In the genomic region with DNA sequence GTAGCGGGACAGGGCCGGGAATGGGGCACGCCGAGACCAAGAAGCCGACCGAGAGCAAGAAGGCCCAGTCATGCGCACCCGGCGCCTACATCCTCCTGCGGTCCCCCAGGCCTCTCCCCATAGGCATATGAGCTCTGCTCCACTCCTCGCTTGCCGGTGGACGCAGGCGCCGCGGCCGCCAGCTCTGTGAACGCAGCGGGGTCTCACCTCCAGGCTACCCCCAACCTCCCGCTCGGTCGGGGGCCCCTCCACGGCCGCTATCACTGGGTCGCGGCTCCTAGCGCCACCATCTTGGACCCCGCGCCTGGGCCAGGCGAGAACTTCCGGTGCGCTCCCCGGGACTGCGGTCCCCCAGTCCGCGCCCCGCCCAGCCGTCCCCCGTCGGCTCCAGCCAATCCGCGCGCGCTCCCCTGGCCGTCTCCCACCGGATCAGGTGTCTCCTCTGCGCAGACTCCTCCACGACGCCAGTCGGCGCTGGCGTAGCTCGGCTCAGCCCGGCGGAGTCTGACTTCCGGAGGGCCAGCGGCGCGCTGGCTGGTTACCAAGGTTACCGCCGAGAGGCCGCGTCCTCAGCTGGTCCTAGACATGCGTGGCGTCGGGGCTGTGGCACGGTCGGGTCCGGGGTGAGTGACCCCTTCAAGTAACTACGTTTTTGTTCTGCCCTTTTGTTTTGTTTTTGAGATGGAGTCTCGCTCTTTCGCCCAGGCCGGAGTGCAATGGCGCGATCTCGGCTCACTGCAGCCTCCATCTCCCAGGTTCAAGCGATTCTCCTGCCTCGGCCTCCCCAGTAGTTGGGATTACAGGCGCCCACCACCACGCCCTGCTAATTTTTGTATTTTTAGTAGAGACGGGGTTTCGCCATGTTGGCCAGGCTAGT, we compare ENCODE assay signal across 8 cellular contexts. TPM values are rescaled to one million over a fixed set of nuclear protein-coding genes. Genes with fewer than 3 reads are reported as not detected.
A peak's percentile ranks its signal among the peaks of the same experiment; 100 is the strongest.
DNase-seq lines count a peak whose midpoint lies in the region; ATAC-seq and TF ChIP-seq lines count a peak whose summit lies in the region.

Gene ZNF594 (minus strand): TSS at position 328 of the 877 bp plus-strand sequence. CDS start 7,612 bp downstream, outside the sequence.

- H3K4me3 Mint-ChIP-seq in T-helper 1 cell treated with Interleukin-12 subunit alpha and Interleukin-12 subunit beta and Interleukin-4 antibody, amounts not matched to agents 30 μg/mL and 1 μg/mL, for 36 hours, result peak within 1 kb of the TSS; percentile 90

- 2 to 3% (median 2%) methylated on average over 69 to 82 of the region's 82 CpGs for WGBS in psoas muscle, 3 donors
- WGBS in urinary bladder, result 2% methylated on average over 82 of the region's 82 CpGs

- H3K27me3 ChIP-seq in right atrium auricular region, result no peaks in the 10 kb centered on the region
- no peaks in the 10 kb centered on the region for H3K27me3 ChIP-seq in psoas muscle (ENCODE audit: insufficient read depth in 3 of 3, low read length in 2 of 3)

- H3K36me3 Mint-ChIP-seq in T-helper 1 cell treated with Interleukin-12 subunit alpha and Interleukin-12 subunit beta and Interleukin-4 antibody, amounts not matched to agents 30 μg/mL and 1 μg/mL, for 36 hours (ENCODE audit: low read depth), result peaks cover 37% of the 10 kb centered on the region

- H3K4me3 ChIP-seq in right atrium auricular region (peak within 1 kb of the TSS; percentile 94 to 95), psoas muscle (peak within 1 kb of the TSS; percentile 92), urinary bladder (ENCODE audit: low read depth, low read length) (peak within 1 kb of the TSS; percentile 83)

- H3K36me3 ChIP-seq in right atrium auricular region (no peaks in the 10 kb centered on the region), psoas muscle (ENCODE audit: insufficient read depth in 1 of 2, low read depth in 1 of 2) (peaks cover 3 to 15% of the 10 kb centered on the region in 2 donors), urinary bladder (ENCODE audit: insufficient read depth) (peaks cover 2% of the 10 kb centered on the region)

- no peaks in the 10 kb centered on the region for H3K27me3 Mint-ChIP-seq in T-helper 1 cell treated with Interleukin-12 subunit alpha and Interleukin-12 subunit beta and Interleukin-4 antibody, amounts not matched to agents 30 μg/mL and 1 μg/mL, for 36 hours (ENCODE audit: low read depth)

- intact Hi-C loops in psoas muscle (cut with DNase I), result no loop called here

- H3K4me1 Mint-ChIP-seq in T-helper 1 cell treated with Interleukin-12 subunit alpha and Interleukin-12 subunit beta and Interleukin-4 antibody, amounts not matched to agents 30 μg/mL and 1 μg/mL, for 36 hours (ENCODE audit: low read depth), result peaks cover 17% of the 10 kb centered on the region

- H3K4me1 ChIP-seq in right atrium auricular region, result peaks cover 0 to 21% of the 10 kb centered on the region in 2 donors
- peaks cover 12% of the 10 kb centered on the region for H3K4me1 ChIP-seq in psoas muscle
- peaks cover 3% of the 10 kb centered on the region for H3K4me1 ChIP-seq in urinary bladder (ENCODE audit: insufficient read depth)

- DNase-seq in GM13976 (ENCODE audit: low spot score) (peak; percentile 99), NCI-H146 treated with DMSO at 0.1 percent for 48 hours (lab: John Stamatoyannopoulos, UW; ENCODE audit: unreplicated experiment) (peak; percentile 85), right atrium auricular region (ENCODE audit: low spot score) (peak; percentile 95), psoas muscle (peak; percentile 98 to 99)

- peak within 1 kb of the TSS; percentile 84 for H3K27ac Mint-ChIP-seq in T-helper 1 cell treated with Interleukin-12 subunit alpha and Interleukin-12 subunit beta and Interleukin-4 antibody, amounts not matched to agents 30 μg/mL and 1 μg/mL, for 36 hours

- in situ Hi-C loops in GM13976 (cut with MboI; ENCODE audit: low sequenced_read_pairs, unreplicated experiment), result no loop called here

- H3K27ac ChIP-seq in angular gyrus (ENCODE audit: low read depth, low read length) (peak within 1 kb of the TSS; percentile 77), right atrium auricular region (peak within 1 kb of the TSS; percentile 82 to 88), psoas muscle (peak within 1 kb of the TSS; percentile 83), urinary bladder (ENCODE audit: low read depth) (peak within 1 kb of the TSS; percentile 54)

- peaks cover 0 to 16% of the 10 kb centered on the region in 2 donors for H3K9me3 ChIP-seq in right atrium auricular region
- peaks cover 31% of the 10 kb centered on the region for H3K9me3 ChIP-seq in psoas muscle

- peaks cover 42% of the 10 kb centered on the region for H3K9me3 Mint-ChIP-seq in T-helper 1 cell treated with Interleukin-12 subunit alpha and Interleukin-12 subunit beta and Interleukin-4 antibody, amounts not matched to agents 30 μg/mL and 1 μg/mL, for 36 hours

- ATAC-seq in HG02870 (IDR thresholded peaks at IDR 0.05; ENCODE audit: unreplicated experiment) (peak; percentile 93), psoas muscle (peak; percentile 100)

- TF ChIP-seq CTCF in GM13976 (IDR thresholded peaks at IDR 0.05; ENCODE audit: borderline replicate concordance, control extremely low read depth, extremely low read depth, insufficient read depth, missing control alignments), result peak; percentile 91
- TF ChIP-seq CTCF in right atrium auricular region (IDR thresholded peaks at IDR 0.05), result peak; percentile 47 to 76
- TF ChIP-seq CTCF in psoas muscle (IDR thresholded peaks at IDR 0.05), result peak; percentile 61

RNA-seq across cellular contexts. Expression of gene ZNF594, which starts in this region (rescaled TPM):
- total RNA-seq in right atrium auricular region (1 to 10 TPM; 4.7 to 4.8 TPM), psoas muscle (1 to 10 TPM; 1.5 to 4.0 (median 3.1) TPM), urinary bladder (26.3 TPM)
- polyA plus RNA-seq in psoas muscle (1 to 10 TPM; 1.1 to 6.6 (median 1.2) TPM), urinary bladder (5.8 TPM)

Comparison
In these comparisons a context has a peak if more than half of its experiments do, and no peak if none do; other contexts are left out.
1. Peak in every context shown above with its lines: DNase-seq, ATAC-seq, H3K4me3 ChIP-seq and H3K27ac ChIP-seq.